ENCODE assay signal across 8 cellular contexts in the genomic region with DNA sequence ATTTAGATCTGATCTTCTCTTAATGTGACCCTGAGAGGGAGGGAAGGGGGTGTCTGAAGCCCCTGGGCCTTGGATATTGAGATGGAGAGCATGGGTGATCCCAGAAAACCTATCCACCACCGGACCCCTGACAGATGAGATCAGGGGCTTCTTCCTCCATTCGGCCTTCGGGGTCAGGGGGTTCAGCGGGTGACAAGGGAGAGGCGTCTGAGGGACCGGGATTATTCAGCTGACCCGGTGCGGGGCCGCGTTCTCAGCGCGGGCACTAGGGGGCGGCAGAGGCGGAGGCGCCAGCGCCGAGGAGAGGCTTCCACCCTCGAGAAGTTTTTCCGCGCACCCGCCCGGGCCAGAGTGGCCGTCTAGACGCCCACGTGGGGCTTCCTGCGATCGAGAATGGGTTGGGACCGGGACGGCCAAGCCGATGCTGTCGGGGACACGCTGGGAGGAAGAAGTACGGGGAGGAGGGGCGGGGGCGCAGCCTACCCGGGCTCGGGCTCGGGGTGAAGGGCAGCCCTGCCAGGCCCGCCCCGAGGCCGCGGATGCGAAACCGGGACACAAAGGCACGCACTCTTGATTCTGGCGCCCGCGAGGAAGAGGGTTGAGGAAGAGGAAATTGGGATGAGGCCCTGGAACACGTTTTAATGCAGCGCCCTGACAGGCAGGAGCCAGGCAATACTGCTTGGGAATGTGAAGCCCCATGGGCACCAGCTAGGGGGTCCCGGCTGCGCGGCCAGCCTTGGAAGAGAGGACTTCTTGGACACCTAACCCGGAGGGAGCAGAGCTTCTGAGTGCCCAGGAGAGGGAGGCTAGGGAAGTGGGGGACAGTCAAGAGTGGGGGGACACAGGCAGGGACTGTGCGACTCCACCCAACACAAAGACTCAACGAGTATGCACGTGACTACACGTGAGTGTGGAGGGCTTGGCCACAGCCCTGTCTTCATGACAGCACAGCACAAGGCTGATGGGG. TPM values are rescaled to one million over a fixed set of nuclear protein-coding genes. Genes with fewer than 3 reads are reported as not detected.
A peak's percentile ranks its signal among the peaks of the same experiment; 100 is the strongest.
DNase-seq lines count a peak whose midpoint lies in the region; ATAC-seq, FAIRE-seq and TF ChIP-seq lines count a peak whose summit lies in the region.

No MANE protein-coding gene starts in this region.

- H3K9me3 Mint-ChIP-seq in type B pancreatic cell = no peaks in the 10 kb centered on the region

- peaks cover 10% of the 10 kb centered on the region for H3K27me3 Mint-ChIP-seq in type B pancreatic cell

- H3K36me3 ChIP-seq in adipocyte (ENCODE audit: control insufficient read depth, insufficient read depth, low read length, severe bottlenecking) = no peaks in the 10 kb centered on the region

- H3K4me3 Mint-ChIP-seq in type B pancreatic cell = peak overlapping the region; percentile 88

- peak overlapping the region; percentile 76 for H3K9ac ChIP-seq in adipocyte (ENCODE audit: low read length)

- peaks cover 13% of the 10 kb centered on the region for H3K4me1 ChIP-seq in adipocyte (ENCODE audit: control insufficient read depth, insufficient read depth, low read length)

- H3K4me3 ChIP-seq in adipocyte (ENCODE audit: low read length) = peak overlapping the region; percentile 75

- H3K27ac Mint-ChIP-seq in type B pancreatic cell = peak overlapping the region; percentile 55

- ATAC-seq in left cardiac atrium = peak; percentile 93 to 94

- no peaks in the 10 kb centered on the region for H3K36me3 Mint-ChIP-seq in type B pancreatic cell

- DNase-seq in A172 (ENCODE audit: low spot score) (peak; percentile 36), GM12892 (ENCODE audit: insufficient read length) (peak; percentile 95), KG1 (lab: John Stamatoyannopoulos, UW) (peak; percentile 49), T-helper 1 cell (peak; percentile 68 to 77 (median 74)), adipocyte (ENCODE audit: low read depth) (peak; percentile 93), left cardiac atrium (peak; percentile 88), posterior vena cava (ENCODE audit: low spot score) (peak; percentile 96), type B pancreatic cell (ENCODE audit: extremely low spot score, unreplicated experiment) (peak; percentile 89)

- peak; percentile 95 for TF ChIP-seq CTCF in type B pancreatic cell (conservative IDR thresholded peaks at IDR 0.05)

- TF ChIP-seq POLR2A in GM12892 (IDR thresholded peaks at IDR 0.05; ENCODE audit: low read depth, low read length) = no peak

- intact Hi-C loops in left cardiac atrium (cut with DNase I) = loop anchor here (1.0 to 5.0 kb wide), 3 partner anchors 36 to 87 kb away; no protein-coding TSS in a partner anchor
- intact Hi-C loops in posterior vena cava (cut with DNase I) = loop anchor here in 1 of 2 donors (10.0 kb wide), 1 partner anchor 83 kb away; no protein-coding TSS in a partner anchor

- FAIRE-seq in GM12892 (lab: Jason Lieb, UNC) = peak; percentile 92

- no peaks in the 10 kb centered on the region for H3K9me3 ChIP-seq in adipocyte (ENCODE audit: control insufficient read depth, low read length)

- H3K27me3 ChIP-seq in adipocyte (replicated peaks; ENCODE audit: control insufficient read depth, insufficient read depth, low read length) = peaks cover 4% of the 10 kb centered on the region

- peaks cover 7% of the 10 kb centered on the region for H3K4me1 Mint-ChIP-seq in type B pancreatic cell (ENCODE audit: unreplicated experiment)

RNA-seq across cellular contexts. Expression of gene COL11A2, which starts 30.6 kb away (rescaled TPM):
- 0.79 and 1.7 TPM in 2 replicates for total RNA-seq in A172 (2014; rRNA removed; shearing (Covaris generic))
- polyA plus RNA-seq in GM12892 (2012; ENCODE audit: missing spikeins) = 0.83 TPM
- 1 to 10 TPM in 1 of 2 donors, under 1 TPM in 1; 0.94 to 1.3 TPM for total RNA-seq in left cardiac atrium
- 1 to 10 TPM in 1 of 2 donors, under 1 TPM in 1; 0.43 to 1.0 TPM for total RNA-seq in posterior vena cava
- total RNA-seq in type B pancreatic cell (ENCODE audit: low replicate concordance) = 1.3 and 11.9 TPM in 2 replicates

RNA-seq across cellular contexts. Expression of gene RXRB, which starts 38.8 kb away (rescaled TPM):
- 14.1 and 20.4 TPM in 2 replicates for total RNA-seq in A172 (2014; rRNA removed; shearing (Covaris generic))
- 22.8 TPM for polyA plus RNA-seq in GM12892 (2012; ENCODE audit: missing spikeins)
- total RNA-seq in left cardiac atrium (10 to 100 TPM; 32.5 to 39.5 TPM), posterior vena cava (10 to 100 TPM; 31.3 to 31.7 TPM), type B pancreatic cell (ENCODE audit: low replicate concordance) (49.2 and 61.9 TPM in 2 replicates)

RNA-seq across cellular contexts. Expression of gene SLC39A7, which starts 39.0 kb away (rescaled TPM):
- 77.7 and 120 TPM in 2 replicates for total RNA-seq in A172 (2014; rRNA removed; shearing (Covaris generic))
- 34.0 TPM for polyA plus RNA-seq in GM12892 (2012; ENCODE audit: missing spikeins)
- total RNA-seq in left cardiac atrium (100 to 1,000 TPM in 1 of 2 donors, 10 to 100 TPM in 1; 80.1 to 132 TPM), posterior vena cava (10 to 100 TPM; 79.4 to 86.2 TPM), type B pancreatic cell (ENCODE audit: low replicate concordance) (147 and 202 TPM in 2 replicates)

RNA-seq across cellular contexts. Expression of gene HSD17B8, which starts 42.8 kb away (rescaled TPM):
- 0.19 TPM in 1 of 2 replicates, not detected in the other for total RNA-seq in A172 (2014; rRNA removed; shearing (Covaris generic))
- polyA plus RNA-seq in GM12892 (2012; ENCODE audit: missing spikeins) = 17.4 TPM
- total RNA-seq in left cardiac atrium = 10 to 100 TPM; 13.3 to 14.3 TPM
- total RNA-seq in posterior vena cava = 1 to 10 TPM; 2.8 to 4.0 TPM
- 13.9 and 15.7 TPM in 2 replicates for total RNA-seq in type B pancreatic cell (ENCODE audit: low replicate concordance)

RNA-seq across cellular contexts. Expression of gene RING1, which starts 46.7 kb away (rescaled TPM):
- total RNA-seq in A172 (2014; rRNA removed; shearing (Covaris generic)) = 16.2 and 19.7 TPM in 2 replicates
- polyA plus RNA-seq in GM12892 (2012; ENCODE audit: missing spikeins) = 19.7 TPM
- total RNA-seq in left cardiac atrium = 10 to 100 TPM; 29.7 to 30.0 TPM
- 10 to 100 TPM; 29.8 to 32.2 TPM for total RNA-seq in posterior vena cava
- 44.5 and 60.4 TPM in 2 replicates for total RNA-seq in type B pancreatic cell (ENCODE audit: low replicate concordance)

Comparison
In these comparisons a context has a peak if more than half of its experiments do, and no peak if none do; other contexts are left out.
1. Peak in every context shown above with its lines: DNase-seq, ATAC-seq and H3K4me3 ChIP-seq.
2. DNase-seq: peak in every context shown above with its lines; median percentile 96 in posterior vena cava; 95 in GM12892; 93 in adipocyte; 89 in type B pancreatic cell; 88 in left cardiac atrium; 74 in T-helper 1 cell; 49 in KG1; 36 in A172.